8 cellular contexts compared by ENCODE assay signal in genomic region chr11:59555601-59556114, GRCh38. TPM values are rescaled to one million over a fixed set of nuclear protein-coding genes. Genes with fewer than 3 reads are reported as not detected.
DNase-seq lines count a peak whose midpoint lies in the region; ATAC-seq and TF ChIP-seq lines count a peak whose summit lies in the region.

No MANE protein-coding gene starts in this region.

- intact Hi-C loops in activated CD8-positive, alpha-beta T cell treated with anti-CD3 and anti-CD28 coated beads for 36 hours (cut with micrococcal nuclease), result no loop called here

- CTCF ChIA-PET in activated CD8-positive, alpha-beta T cell treated with anti-CD3 and anti-CD28 coated beads for 36 hours (lab: Charles Lee), result interaction anchor here (1.5 to 2.9 kb wide), 2 partner anchors 10 to 113 kb away, joined by 3 to 10 read pairs; partner anchors contain the start of gene PATL1

- H3K36me3 ChIP-seq in subcutaneous abdominal adipose tissue (ENCODE audit: control insufficient read depth in 5 of 5, insufficient read depth in 5 of 5, low read length in 5 of 5), result no peaks in the 10 kb centered on the region

- no peaks in the 10 kb centered on the region for H3K9me3 Mint-ChIP-seq in T-helper 1 cell treated with Interleukin-12 subunit alpha and Interleukin-12 subunit beta and Interleukin-4 antibody, amounts not matched to agents 30 μg/mL and 1 μg/mL, for 36 hours
- H3K9me3 Mint-ChIP-seq in activated CD8-positive, alpha-beta T cell treated with anti-CD3 and anti-CD28 coated beads for 36 hours, result no peaks in the 10 kb centered on the region

- peaks cover 37% of the 10 kb centered on the region for H3K4me1 Mint-ChIP-seq in T-helper 1 cell treated with Interleukin-12 subunit alpha and Interleukin-12 subunit beta and Interleukin-4 antibody, amounts not matched to agents 30 μg/mL and 1 μg/mL, for 36 hours (ENCODE audit: low read depth)
- peaks cover 41% of the 10 kb centered on the region for H3K4me1 Mint-ChIP-seq in activated CD8-positive, alpha-beta T cell treated with anti-CD3 and anti-CD28 coated beads for 36 hours (ENCODE audit: low read depth)

- H3K4me3 ChIP-seq in iPS-11a (ENCODE audit: low read depth, low read length) (peak overlapping the region; percentile 96), subcutaneous abdominal adipose tissue (ENCODE audit: low read depth in 1 of 5, low read length in 5 of 5) (peak overlapping the region; percentile 51 to 76 (median 68))

- peak overlapping the region; percentile 78 for H3K27ac Mint-ChIP-seq in T-helper 1 cell treated with Interleukin-12 subunit alpha and Interleukin-12 subunit beta and Interleukin-4 antibody, amounts not matched to agents 30 μg/mL and 1 μg/mL, for 36 hours
- H3K27ac Mint-ChIP-seq in activated CD8-positive, alpha-beta T cell treated with anti-CD3 and anti-CD28 coated beads for 36 hours, result peak overlapping the region; percentile 57

- DNase-seq in T-helper 1 cell, result no peak
- DNase-seq in activated CD8-positive, alpha-beta T cell treated with anti-CD3 and anti-CD28 coated beads for 36 hours, result no peak
- no peak for DNase-seq in T1000 (lab: John Stamatoyannopoulos, UW)
- no peak for DNase-seq in NCI-H1048 (lab: John Stamatoyannopoulos, UW)

- H3K9ac ChIP-seq in subcutaneous abdominal adipose tissue (ENCODE audit: low read length in 5 of 5), result peak overlapping the region; percentile 46 to 81 (median 63)

- peaks cover 6% of the 10 kb centered on the region for H3K36me3 Mint-ChIP-seq in T-helper 1 cell treated with Interleukin-12 subunit alpha and Interleukin-12 subunit beta and Interleukin-4 antibody, amounts not matched to agents 30 μg/mL and 1 μg/mL, for 36 hours (ENCODE audit: low read depth)
- peaks cover 3% of the 10 kb centered on the region for H3K36me3 Mint-ChIP-seq in activated CD8-positive, alpha-beta T cell treated with anti-CD3 and anti-CD28 coated beads for 36 hours (ENCODE audit: low read depth)

- H3K27ac ChIP-seq in subcutaneous abdominal adipose tissue (ENCODE audit: low read depth, low read length), result peak overlapping the region; percentile 67

- POLR2A ChIA-PET in activated CD8-positive, alpha-beta T cell treated with anti-CD3 and anti-CD28 coated beads for 36 hours (lab: Charles Lee), result interaction anchor here (2.8 kb wide), 1 partner anchor 10 kb away, joined by 17 read pairs; no protein-coding TSS in a partner anchor

- no peaks in the 10 kb centered on the region for H3K27me3 ChIP-seq in subcutaneous abdominal adipose tissue (ENCODE audit: control insufficient read depth in 5 of 5, insufficient read depth in 4 of 5, low read length in 5 of 5)

- H3K4me3 Mint-ChIP-seq in T-helper 1 cell treated with Interleukin-12 subunit alpha and Interleukin-12 subunit beta and Interleukin-4 antibody, amounts not matched to agents 30 μg/mL and 1 μg/mL, for 36 hours, result peak overlapping the region; percentile 67
- peak overlapping the region; percentile 78 for H3K4me3 Mint-ChIP-seq in activated CD8-positive, alpha-beta T cell treated with anti-CD3 and anti-CD28 coated beads for 36 hours

- H3K9me3 ChIP-seq in subcutaneous abdominal adipose tissue (ENCODE audit: control insufficient read depth in 5 of 5, low read length in 5 of 5), result no peaks in the 10 kb centered on the region

- no peak for TF ChIP-seq CTCF in activated CD8-positive, alpha-beta T cell treated with anti-CD3 and anti-CD28 coated beads for 36 hours (IDR thresholded peaks at IDR 0.05)

- H3K4me1 ChIP-seq in subcutaneous abdominal adipose tissue (ENCODE audit: control insufficient read depth in 5 of 5, insufficient read depth in 5 of 5, low read length in 5 of 5), result peaks cover 5 to 39% (median 22%) of the 10 kb centered on the region in 5 donors

- peaks cover 28% of the 10 kb centered on the region for H3K27me3 Mint-ChIP-seq in T-helper 1 cell treated with Interleukin-12 subunit alpha and Interleukin-12 subunit beta and Interleukin-4 antibody, amounts not matched to agents 30 μg/mL and 1 μg/mL, for 36 hours (ENCODE audit: low read depth)
- peaks cover 5% of the 10 kb centered on the region for H3K27me3 Mint-ChIP-seq in activated CD8-positive, alpha-beta T cell treated with anti-CD3 and anti-CD28 coated beads for 36 hours

- ATAC-seq in activated CD8-positive, alpha-beta T cell treated with anti-CD3 and anti-CD28 coated beads for 36 hours, result no peak
- no peak for ATAC-seq in HG02610 (IDR thresholded peaks at IDR 0.05; ENCODE audit: unreplicated experiment)

RNA-seq across cellular contexts. Expression of gene OR4D9, which starts 44.3 kb away (rescaled TPM):
- total RNA-seq in activated CD8-positive, alpha-beta T cell treated with anti-CD3 and anti-CD28 coated beads for 36 hours, result not detected

RNA-seq across cellular contexts. Expression of gene OR4D11, which starts 52.3 kb away (rescaled TPM):
- not detected for total RNA-seq in activated CD8-positive, alpha-beta T cell treated with anti-CD3 and anti-CD28 coated beads for 36 hours

RNA-seq across cellular contexts. Expression of gene OSBP, which starts 59.9 kb away (rescaled TPM):
- 10 to 100 TPM; 38.1 to 41.0 TPM for total RNA-seq in activated CD8-positive, alpha-beta T cell treated with anti-CD3 and anti-CD28 coated beads for 36 hours
